Comparison of ENCODE assay signal across 7 cellular contexts in genomic region chr5:145681686-145682085, GRCh38.
A peak's percentile ranks its signal among the peaks of the same experiment; 100 is the strongest.
DNase-seq lines count a peak whose midpoint lies in the region; ATAC-seq and TF ChIP-seq lines count a peak whose summit lies in the region.

No MANE protein-coding gene starts in this region.

- no peaks in the 10 kb centered on the region for H4K20me1 ChIP-seq in smooth muscle cell (ENCODE audit: low read depth)

- H3F3A ChIP-seq in smooth muscle cell (ENCODE audit: low read depth) = no peaks in the 10 kb centered on the region

- no peak overlapping the region for H3K4me3 Mint-ChIP-seq in activated naive CD8-positive, alpha-beta T cell treated with anti-CD3 and anti-CD28 coated beads, Interleukin-2, amount 50 U/mL, for 24 hours

- DNase-seq in GM04504 (ENCODE audit: low read depth) = peak; percentile 22
- peak; percentile 93 for DNase-seq in NCI-H69 (lab: John Stamatoyannopoulos, UW)
- DNase-seq in activated naive CD8-positive, alpha-beta T cell treated with anti-CD3 and anti-CD28 coated beads, Interleukin-2, amount 50 U/mL, for 24 hours = peak; percentile 18
- peak in 2 of 3 donors; percentile 22 to 48 for DNase-seq in right cardiac atrium
- no peak for DNase-seq in smooth muscle cell (lab: John Stamatoyannopoulos, UW; ENCODE audit: unreplicated experiment)

- H3K4me1 ChIP-seq in right cardiac atrium (ENCODE audit: control insufficient read depth, insufficient read depth, low read length) (no peaks in the 10 kb centered on the region), smooth muscle cell (ENCODE audit: low read depth) (no peaks in the 10 kb centered on the region)

- no peak overlapping the region for H3K4me2 ChIP-seq in smooth muscle cell

- no peaks in the 10 kb centered on the region for H3K36me3 Mint-ChIP-seq in activated naive CD8-positive, alpha-beta T cell treated with anti-CD3 and anti-CD28 coated beads, Interleukin-2, amount 50 U/mL, for 24 hours (ENCODE audit: low read depth)

- H3K4me1 Mint-ChIP-seq in activated naive CD8-positive, alpha-beta T cell treated with anti-CD3 and anti-CD28 coated beads, Interleukin-2, amount 50 U/mL, for 24 hours = no peaks in the 10 kb centered on the region

- H3K79me2 ChIP-seq in smooth muscle cell (ENCODE audit: low read depth) = no peaks in the 10 kb centered on the region

- H3K9me3 ChIP-seq in right cardiac atrium (ENCODE audit: control insufficient read depth, low read length) (no peaks in the 10 kb centered on the region), smooth muscle cell (replicated peaks; ENCODE audit: low read depth) (no peaks in the 10 kb centered on the region)

- no peak overlapping the region for H3K27ac Mint-ChIP-seq in activated naive CD8-positive, alpha-beta T cell treated with anti-CD3 and anti-CD28 coated beads, Interleukin-2, amount 50 U/mL, for 24 hours

- H3K27ac ChIP-seq in right cardiac atrium (ENCODE audit: low read length) (no peak overlapping the region), smooth muscle cell (ENCODE audit: low read depth) (no peak overlapping the region)

- H3K9me3 Mint-ChIP-seq in activated naive CD8-positive, alpha-beta T cell treated with anti-CD3 and anti-CD28 coated beads, Interleukin-2, amount 50 U/mL, for 24 hours = no peaks in the 10 kb centered on the region

- no peaks in the 10 kb centered on the region for H3K27me3 Mint-ChIP-seq in activated naive CD8-positive, alpha-beta T cell treated with anti-CD3 and anti-CD28 coated beads, Interleukin-2, amount 50 U/mL, for 24 hours

- intact Hi-C loops in right cardiac atrium (cut with DNase I) = loop anchor here in 2 of 4 donors (10.0 kb wide), 2 partner anchors 143 to 373 kb away; no protein-coding TSS in a partner anchor

- ATAC-seq in GM21381 (IDR thresholded peaks at IDR 0.05; ENCODE audit: unreplicated experiment) (peak; percentile 97), HG03521 (IDR thresholded peaks at IDR 0.05; ENCODE audit: unreplicated experiment) (peak; percentile 96), right cardiac atrium (peak; percentile 76 to 89)
- ATAC-seq in activated naive CD8-positive, alpha-beta T cell treated with anti-CD3 and anti-CD28 coated beads, Interleukin-2, amount 50 U/mL, for 24 hours = peak; percentile 61

- no peaks in the 10 kb centered on the region for H3K27me3 ChIP-seq in right cardiac atrium (ENCODE audit: control insufficient read depth, insufficient read depth)
- no peaks in the 10 kb centered on the region for H3K27me3 ChIP-seq in smooth muscle cell (ENCODE audit: low read depth)

- no peak overlapping the region for H2AFZ ChIP-seq in smooth muscle cell (ENCODE audit: low read depth)

- H3K9ac ChIP-seq in smooth muscle cell (ENCODE audit: low read depth) = no peak overlapping the region

- peak; percentile 70 for TF ChIP-seq CTCF in smooth muscle cell (IDR thresholded peaks at IDR 0.05; ENCODE audit: borderline replicate concordance, insufficient read depth, poor library complexity, severe bottlenecking)

- H3K4me3 ChIP-seq in right cardiac atrium (ENCODE audit: low read length) = no peak overlapping the region
- H3K4me3 ChIP-seq in smooth muscle cell = no peak overlapping the region

- no peaks in the 10 kb centered on the region for H3K36me3 ChIP-seq in smooth muscle cell (ENCODE audit: low read depth)
